ENCODE assay signal across 20 cellular contexts in genomic region chr11:20351151-20351550, GRCh38.
"Had no signal": no experiment of that assay in that cellular context is flagged by ENCODE, and none has a peak within 500 bp of the region (broad histone marks: within the 10 kb centered on the region; RNA-seq: fewer than 3 reads in every experiment).

No MANE protein-coding gene starts in this region.

- H3K27ac ChIP-seq: hepatocyte, lower lobe of right lung, neutrophil, parathyroid adenoma, sigmoid colon, thoracic aorta, upper lobe of right lung, WERI-Rb-1 had no signal

- H3K27me3 ChIP-seq: hepatocyte, sigmoid colon, upper lobe of right lung had no signal

- ATAC-seq: activated T-cell treated with anti-CD3 and anti-CD28 coated beads, Interleukin-2, amount 50 U/mL, for 72 hours; left cardiac atrium; lower lobe of right lung; natural killer cell treated with Interleukin-12 subunit alpha and Interleukin-12 subunit beta and Interleukin-15 and Interleukin-18, amount 100 ng/mL, for 72 hours; stimulated activated naive B cell treated with anti-CD40 and anti-IgM and Interleukin-4, amounts not matched to agents 10 μg/mL and 1 μg/mL and 100 μg/mL, for 72 hours; upper lobe of right lung had no signal

- H3K4me1 ChIP-seq: lower lobe of right lung, parathyroid adenoma, sigmoid colon, upper lobe of right lung had no signal

- H3K9ac ChIP-seq: parathyroid adenoma had no signal

- DNase-seq: activated CD4-positive, alpha-beta T cell treated with anti-CD3 and anti-CD28 coated beads for 1 hour; activated gamma-delta T cell; activated T-cell treated with anti-CD3 and anti-CD28 coated beads, Interleukin-2, amount 50 U/mL, for 72 hours; effector memory CD4-positive, alpha-beta T cell; foreskin fibroblast; left cardiac atrium; lower lobe of right lung; sigmoid colon; stimulated activated CD4-positive, alpha-beta T cell treated with anti-CD3 and anti-CD28 coated beads, Interleukin-4, amount 100 ng/mL, for 4 hours; stimulated activated naive B cell treated with anti-CD40 and anti-IgM and Interleukin-4, amounts not matched to agents 10 μg/mL and 1 μg/mL and 100 μg/mL, for 72 hours; T-helper 17 cell; upper lobe of right lung; WERI-Rb-1 had no signal

- H3K9me3 ChIP-seq: lower lobe of right lung, neutrophil, sigmoid colon, thoracic aorta, upper lobe of right lung had no signal

- FAIRE-seq: astrocyte, endothelial cell of umbilical vein had no signal

- H2AFZ ChIP-seq: hepatocyte, parathyroid adenoma had no signal

- H3K36me3 ChIP-seq: lower lobe of right lung, neutrophil, sigmoid colon, thoracic aorta, upper lobe of right lung, WERI-Rb-1 had no signal

- H3K4me2 ChIP-seq: hepatocyte had no signal

- H3K4me3 ChIP-seq: hepatocyte, lower lobe of right lung, sigmoid colon, thoracic aorta, upper lobe of right lung had no signal

- H3K79me2 ChIP-seq: hepatocyte, parathyroid adenoma had no signal
